ENCODE assay signal across 1 cellular context in the genomic region with DNA sequence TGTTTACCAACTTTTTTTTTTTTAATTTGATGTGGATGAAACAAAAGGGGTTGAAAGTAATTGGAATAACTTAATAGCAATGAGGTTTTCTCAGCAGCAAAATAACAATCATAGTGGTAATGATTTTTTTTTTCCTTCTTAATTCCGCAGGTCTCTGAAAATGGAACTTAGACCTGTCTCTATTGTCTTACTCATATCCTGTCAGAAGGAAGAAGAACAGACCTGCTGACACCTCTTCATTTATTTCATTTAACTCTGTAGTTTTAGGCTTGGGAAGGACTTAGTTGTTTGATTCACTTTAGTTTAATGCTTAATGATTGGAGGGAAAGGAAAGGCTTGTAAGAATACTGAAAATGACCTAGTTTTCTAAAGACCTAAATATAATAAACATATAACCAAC.
TF ChIP-seq lines count a peak whose summit lies in the region.

No MANE protein-coding gene starts in this region.

TF ChIP-seq in GM23338, 12 proteins besides CTCF, POLR2A, EP300 and RAD21 (continued from another document):
- TF ChIP-seq ZNF462 (CRISPR knock-in tag; IDR thresholded peaks at IDR 0.05) (no peak), EZH2 (IDR thresholded peaks at IDR 0.05; ENCODE audit: low read depth, unreplicated experiment) (no peak), EZH2phosphoT487 (IDR thresholded peaks at IDR 0.05; ENCODE audit: unreplicated experiment) (no peak), POLR2AphosphoS5 (IDR thresholded peaks at IDR 0.05; ENCODE audit: low read depth) (no peak)
